Comparison of ENCODE assay signal across 15 cellular contexts in the genomic region with DNA sequence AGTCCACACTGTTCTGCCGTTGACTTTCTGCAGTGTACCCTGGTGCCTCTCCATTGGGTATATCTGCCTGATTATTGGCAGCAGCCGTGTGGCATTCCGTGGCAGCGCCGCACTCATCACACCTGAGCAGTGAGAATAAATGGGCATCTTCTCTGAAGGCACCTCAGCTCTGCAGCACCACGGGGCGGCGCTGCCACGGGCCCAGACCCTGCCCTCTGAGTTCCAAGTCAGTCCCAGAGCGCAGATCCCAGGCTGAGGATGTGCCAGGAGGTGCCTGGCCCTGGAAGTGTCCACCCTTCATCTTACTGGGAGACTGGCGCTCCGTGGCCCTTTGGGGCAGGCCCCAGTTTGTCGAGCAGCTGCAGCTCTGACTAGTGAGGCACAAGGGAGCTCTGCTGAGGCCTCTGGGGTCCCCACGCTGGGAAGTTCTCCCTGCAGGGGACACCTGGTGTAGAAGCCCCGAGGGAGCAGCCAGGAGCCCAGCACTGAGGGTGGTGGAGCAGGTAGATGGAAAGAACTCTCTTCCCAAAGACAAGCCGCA. TPM values are rescaled to one million over a fixed set of nuclear protein-coding genes. Genes with fewer than 3 reads are reported as not detected.
A peak's percentile ranks its signal among the peaks of the same experiment; 100 is the strongest.
DNase-seq lines count a peak whose midpoint lies in the region; ATAC-seq, FAIRE-seq and TF ChIP-seq lines count a peak whose summit lies in the region.
"Had no signal": no experiment of that assay in that cellular context is flagged by ENCODE, and none has a peak within 500 bp of the region (broad histone marks: within the 10 kb centered on the region; RNA-seq: fewer than 3 reads in every experiment).

No MANE protein-coding gene starts in this region.

- H3K4me2 ChIP-seq in HepG2 (ENCODE audit: low read depth, low read length) (no peak overlapping the region), IMR-90 (ENCODE audit: low read depth, low read length) (no peak overlapping the region), osteoblast (ENCODE audit: insufficient read depth, low read length) (no peak overlapping the region)

- POLR2A ChIA-PET in HepG2 (lab: Yijun Ruan, JAX) (no interaction called here), IMR-90 (lab: Charles Lee; ENCODE audit: unreplicated experiment) (no interaction called here)

- H3K4me1 ChIP-seq in HepG2 (ENCODE audit: insufficient read depth, low read length), result no peaks in the 10 kb centered on the region
- no peaks in the 10 kb centered on the region for H3K4me1 ChIP-seq in right lobe of liver
- H3K4me1 ChIP-seq in IMR-90 (ENCODE audit: control insufficient read depth, insufficient read depth, low read length), result peaks cover 16% of the 10 kb centered on the region
- H3K4me1 ChIP-seq in osteoblast (ENCODE audit: insufficient read depth, low read length), result peaks cover 16% of the 10 kb centered on the region

- H2BK120ac ChIP-seq in IMR-90 (ENCODE audit: low read depth, low read length), result no peak overlapping the region

- no peak overlapping the region for H2BK20ac ChIP-seq in IMR-90 (ENCODE audit: low read depth, low read length)

- H3K23ac ChIP-seq in IMR-90 (ENCODE audit: low read depth, low read length), result no peak overlapping the region

- no peak for TF ChIP-seq RAD21 in HepG2 (CRISPR knock-in tag; IDR thresholded peaks at IDR 0.05)
- no peak for TF ChIP-seq RAD21 in IMR-90 (IDR thresholded peaks at IDR 0.05; ENCODE audit: low read length)

- H3K4ac ChIP-seq in IMR-90 (ENCODE audit: low read depth, low read length), result no peak overlapping the region

- no peak for DNase-seq in HepG2 (ENCODE audit: low spot score)
- no peak for DNase-seq in right lobe of liver
- DNase-seq in IMR-90, result no peak
- DNase-seq in osteoblast (ENCODE audit: insufficient read length, low spot score, missing footprints), result peak; percentile 66
- DNase-seq in CD1c-positive myeloid dendritic cell (ENCODE audit: extremely low spot score), result no peak
- DNase-seq: CD4-positive, alpha-beta memory T cell; DND-41; EL; GOT3; KBM-7 had no signal

- H2AFZ ChIP-seq in HepG2 (ENCODE audit: low read length) (no peak overlapping the region), IMR-90 (replicated peaks; ENCODE audit: low read length, poor library complexity) (peak overlapping the region; percentile 36), osteoblast (ENCODE audit: low read length) (no peak overlapping the region)

- H3K18ac ChIP-seq in IMR-90 (ENCODE audit: low read depth, low read length), result no peak overlapping the region

- CTCF ChIA-PET in HepG2 (lab: Yijun Ruan, JAX; ENCODE audit: low intra/inter-chr PET ratio, low total read pairs) (no interaction called here), IMR-90 (lab: Yijun Ruan, JAX) (interaction anchor here (0.7 kb wide), 1 partner anchor 113 kb away, joined by 3 read pairs; no protein-coding TSS in a partner anchor)

- H3K4me3 ChIP-seq in HepG2 (replicated peaks in 1 of 3; ENCODE audit: insufficient read depth in 1 of 3, low read depth in 2 of 3, low read length in 3 of 3) (no peak overlapping the region), right lobe of liver (no peak overlapping the region), IMR-90 (ENCODE audit: insufficient read depth, low read depth, low read length) (no peak overlapping the region), osteoblast (ENCODE audit: insufficient read depth, low read length) (no peak overlapping the region)
- H3K4me3 ChIP-seq: GM12878, HAP-1 had no signal

- H3K36me3 ChIP-seq in HepG2 (replicated peaks in 1 of 2; ENCODE audit: control insufficient read depth in 1 of 2, insufficient read depth in 2 of 2, low read length in 2 of 2) (peaks cover 0 to 5% of the 10 kb centered on the region in 2 experiments; a peak in 2 of 5 replicates), right lobe of liver (peaks cover 0 to 7% (median 0%) of the 10 kb centered on the region in 4 donors), IMR-90 (ENCODE audit: control insufficient read depth, insufficient read depth, low read length) (peaks cover 14% of the 10 kb centered on the region), osteoblast (ENCODE audit: insufficient read depth, low read length) (peaks cover 12% of the 10 kb centered on the region)

- no peak for FAIRE-seq in HepG2 (lab: Jason Lieb, UNC)
- FAIRE-seq: GM12878 had no signal

- 97% methylated on average over 4 of the region's 16 CpGs for WGBS in HepG2 (ENCODE audit: low lambda C conversion rate)
- WGBS in right lobe of liver (ENCODE audit: insufficient coverage, low coverage, low lambda C conversion rate, missing lambda C conversion rate), result no CpG with 5 or more reads among the region's 16 CpGs
- WGBS in IMR-90 (ENCODE audit: extremely low coverage in 2 of 2, insufficient read length in 1 of 2), 2 experiments, result 96% methylated on average over 8 of the region's 16 CpGs; no CpG with 5 or more reads in 1 of the 2 experiments

- H3K9me3 ChIP-seq in HepG2 (ENCODE audit: low read length) (no peaks in the 10 kb centered on the region), right lobe of liver (no peaks in the 10 kb centered on the region), IMR-90 (ENCODE audit: control insufficient read depth, insufficient read depth, low read length) (no peaks in the 10 kb centered on the region), osteoblast (ENCODE audit: low read depth, low read length) (no peaks in the 10 kb centered on the region)
- H3K9me3 ChIP-seq: HAP-1 had no signal

- no peak overlapping the region for H4K8ac ChIP-seq in IMR-90 (ENCODE audit: low read depth in 2 of 2, low read length in 2 of 2)

- H2BK15ac ChIP-seq in IMR-90 (ENCODE audit: low read depth, low read length), result no peak overlapping the region

- H3K9me1 ChIP-seq in IMR-90 (ENCODE audit: insufficient read depth, low read length), result peaks cover 17% of the 10 kb centered on the region

- peaks cover 0 to 10% of the 10 kb centered on the region in 2 experiments; a peak in 1 of 4 replicates for H3K79me1 ChIP-seq in IMR-90 (ENCODE audit: low read depth in 1 of 2, low read length in 2 of 2)

- H3K9ac ChIP-seq in HepG2 (ENCODE audit: insufficient read depth, low read depth, low read length) (no peak overlapping the region), IMR-90 (ENCODE audit: low read depth, low read length) (no peak overlapping the region)

- H3K27me3 ChIP-seq in HepG2 (ENCODE audit: control insufficient read depth in 1 of 2, insufficient read depth in 2 of 2, low read length in 2 of 2), result no peaks in the 10 kb centered on the region
- no peaks in the 10 kb centered on the region for H3K27me3 ChIP-seq in right lobe of liver
- H3K27me3 ChIP-seq in IMR-90 (ENCODE audit: control insufficient read depth, insufficient read depth, low read length), result 0 out of 2 replicates have a peak, but pooled peaks cover 2% of the 10 kb centered on the region
- H3K27me3 ChIP-seq in osteoblast (ENCODE audit: insufficient read depth, low read length), result no peaks in the 10 kb centered on the region

- H4K20me1 ChIP-seq in HepG2 (ENCODE audit: insufficient read depth, low read length), result no peaks in the 10 kb centered on the region
- peaks cover 28% of the 10 kb centered on the region for H4K20me1 ChIP-seq in IMR-90 (ENCODE audit: insufficient read depth, low read length)
- H4K20me1 ChIP-seq in osteoblast (ENCODE audit: insufficient read depth, low read length), result peaks cover 13% of the 10 kb centered on the region

- H3K27ac ChIP-seq in HepG2 (ENCODE audit: extremely low read length, insufficient read depth, low read length) (no peak overlapping the region), right lobe of liver (no peak overlapping the region), IMR-90 (ENCODE audit: insufficient read depth, low read length) (no peak overlapping the region), osteoblast (ENCODE audit: low read depth, low read length) (no peak overlapping the region)
- H3K27ac ChIP-seq: C4-2B, HL-60 had no signal

- TF ChIP-seq EP300 in HepG2 (IDR thresholded peaks at IDR 0.05; ENCODE audit: low read depth in 2 of 2, low read length in 2 of 2) (no peak), HepG2 (CRISPR knock-in tag; IDR thresholded peaks at IDR 0.05; ENCODE audit: borderline replicate concordance) (no peak)

- TF ChIP-seq CTCF in HepG2 (CRISPR knock-in tag; IDR thresholded peaks at IDR 0.05), result no peak
- TF ChIP-seq CTCF in right lobe of liver (IDR thresholded peaks at IDR 0.05), result no peak
- no peak for TF ChIP-seq CTCF in IMR-90 (conservative IDR thresholded peaks at IDR 0.05; ENCODE audit: low read depth, low read length)
- no peak for TF ChIP-seq CTCF in osteoblast (IDR thresholded peaks at IDR 0.05; ENCODE audit: extremely low read depth, low read depth, low read length)

- no peak overlapping the region for H2AK5ac ChIP-seq in IMR-90 (ENCODE audit: low read depth, low read length)

- no peak overlapping the region for H3K14ac ChIP-seq in IMR-90 (replicated peaks; ENCODE audit: low read depth, low read length)

- intact Hi-C loops in HepG2 (cut with micrococcal nuclease; ENCODE audit: unreplicated experiment), result no loop called here
- intact Hi-C loops in right lobe of liver (cut with DNase I), result loop anchor here in 1 of 2 donors (10.0 kb wide), 1 partner anchor 118 kb away; a partner anchor contains a TSS
- intact Hi-C loops in IMR-90 (cut with micrococcal nuclease), result no loop called here

- ATAC-seq in HepG2 (no peak), right lobe of liver (no peak), IMR-90 (ENCODE audit: low read depth) (no peak), HG03521 (IDR thresholded peaks at IDR 0.05; ENCODE audit: unreplicated experiment) (no peak)
- ATAC-seq: GM12878 had no signal

- in situ Hi-C loops in HepG2 (cut with HindIII; ENCODE audit: extremely low pct_ligation_motif_present, low pct_unique_long_range_greater_than_20kb) (loop anchor here (10.0 kb wide), 1 partner anchor 68 kb away; no protein-coding TSS in a partner anchor), IMR-90 (cut with MboI; ENCODE audit: low sequenced_read_pairs) (no loop called here)

- no peak overlapping the region for H2BK5ac ChIP-seq in IMR-90 (ENCODE audit: low read depth, low read length, poor library complexity, severe bottlenecking)

- TF ChIP-seq POLR2A in HepG2 (IDR thresholded peaks at IDR 0.05; ENCODE audit: insufficient read depth in 1 of 2, low read depth in 2 of 2, low read length in 2 of 2) (no peak), right lobe of liver (IDR thresholded peaks at IDR 0.05) (no peak), IMR-90 (IDR thresholded peaks at IDR 0.05; ENCODE audit: low read depth, low read length) (no peak)

- no peak overlapping the region for H4K5ac ChIP-seq in IMR-90 (ENCODE audit: low read depth, low read length)

- dilution Hi-C loops in IMR-90 (cut with HindIII; ENCODE audit: low sequenced_read_pairs, unreplicated experiment), result no loop called here

- no peak overlapping the region for H4K91ac ChIP-seq in IMR-90 (ENCODE audit: insufficient read depth, low read depth, low read length)

- H3K79me2 ChIP-seq in HepG2 (ENCODE audit: insufficient read depth, low read length), result no peaks in the 10 kb centered on the region
- no peaks in the 10 kb centered on the region for H3K79me2 ChIP-seq in osteoblast (ENCODE audit: insufficient read depth, low read length)

- H3K56ac ChIP-seq in IMR-90 (ENCODE audit: extremely low read depth, insufficient read depth, low read length), result no peak overlapping the region

- no TSS peak for BruUV-seq in HepG2 (replicated peaks; lab: Mats Ljungman, UMichigan)
- no TSS peak for BruUV-seq in IMR-90 (replicated peaks; lab: Mats Ljungman, UMichigan)

- no peak overlapping the region for H2AK9ac ChIP-seq in IMR-90 (replicated peaks; ENCODE audit: low read depth, low read length, poor library complexity)

RNA-seq across cellular contexts. Expression of a gene that starts 36.6 kb away (rescaled TPM):
- total RNA-seq in HepG2 (2016; rRNA removed; fragmentation: Illumina TruSeq; extraction: Trizol), result 6.5 and 8.6 TPM in 2 replicates
- 1.1 TPM in 2 replicates for total RNA-seq in HepG2 (2016; cell fraction: cytosol; rRNA removed; fragmentation: Illumina TruSeq; extraction: Trizol; ENCODE audit: low read depth)
- total RNA-seq in HepG2 (2016; cell fraction: insoluble cytoplasmic fraction; rRNA removed; fragmentation: Illumina TruSeq; extraction: Trizol), result 5.5 and 9.7 TPM in 2 replicates
- total RNA-seq in HepG2 (2016; cell fraction: membrane; rRNA removed; fragmentation: Illumina TruSeq; extraction: Trizol), result 2.7 and 2.8 TPM in 2 replicates
- 16.9 and 20.1 TPM in 2 replicates for total RNA-seq in HepG2 (2016; cell fraction: nucleus; rRNA removed; fragmentation: Illumina TruSeq; extraction: Trizol)
- 5.8 and 6.9 TPM in 2 replicates for polyA plus RNA-seq in HepG2 (2011; rRNA removed)
- 3.1 and 4.4 TPM in 2 replicates for polyA plus RNA-seq in HepG2 (2011; cell fraction: cytosol; rRNA removed)
- polyA plus RNA-seq in HepG2 (2011; cell fraction: nucleus; rRNA removed), result 24.7 and 30.2 TPM in 2 replicates
- 5.0 and 5.9 TPM in 2 replicates for polyA plus RNA-seq in HepG2 (2012)
- 0.79 and 1.0 TPM in 2 replicates for polyA plus RNA-seq in HepG2 (2016; cell fraction: cytosol; fragmentation: Illumina TruSeq; extraction: Trizol; ENCODE audit: low read depth)
- polyA plus RNA-seq in HepG2 (2016; cell fraction: insoluble cytoplasmic fraction; fragmentation: Illumina TruSeq; extraction: Trizol; ENCODE audit: low read depth), result 4.4 and 6.5 TPM in 2 replicates
- polyA plus RNA-seq in HepG2 (2016; cell fraction: membrane; fragmentation: Illumina TruSeq; extraction: Trizol; ENCODE audit: low read depth), result 1.4 TPM in 2 replicates
- 15.4 and 17.7 TPM in 2 replicates for polyA plus RNA-seq in HepG2 (2016; cell fraction: nucleus; fragmentation: Illumina TruSeq; extraction: Trizol; ENCODE audit: insufficient read depth, low read depth)
- 15.4 and 22.2 TPM in 2 replicates for polyA minus RNA-seq in HepG2 (2011; rRNA and poly(A)+ RNA removed; ENCODE audit: low replicate concordance)
- 4.7 and 5.7 TPM in 2 replicates for polyA minus RNA-seq in HepG2 (2011; cell fraction: cytosol; rRNA and poly(A)+ RNA removed)
- polyA minus RNA-seq in HepG2 (2011; cell fraction: nucleus; rRNA and poly(A)+ RNA removed), result 38.8 and 41.1 TPM in 2 replicates
- total RNA-seq in right lobe of liver, result 10 to 100 TPM in 3 of 6 experiments, 1 to 10 TPM in 3; 8.8 to 10.6 (median 9.6) TPM
- 7.3 and 9.7 TPM in 2 replicates for total RNA-seq in IMR-90 (2012; rRNA removed)
- 6.3 and 8.1 TPM in 2 replicates for polyA plus RNA-seq in IMR-90 (2012; rRNA removed)
- polyA plus RNA-seq in IMR-90 (2012; cell fraction: cytosol; rRNA removed), result 3.5 and 5.1 TPM in 2 replicates
- 15.8 and 24.6 TPM in 2 replicates for polyA plus RNA-seq in IMR-90 (2012; cell fraction: nucleus; rRNA removed; ENCODE audit: low replicate concordance)
- 19.7 and 21.7 TPM in 2 replicates for total RNA-seq in osteoblast

RNA-seq across cellular contexts. Expression of a gene that starts 36.6 kb away (rescaled TPM):
- total RNA-seq in HepG2 (2016; rRNA removed; fragmentation: Illumina TruSeq; extraction: Trizol) (17.0 and 17.8 TPM in 2 replicates), right lobe of liver (10 to 100 TPM; 18.5 to 36.9 (median 21.9) TPM), IMR-90 (2012; rRNA removed) (24.2 and 25.8 TPM in 2 replicates), osteoblast (24.2 and 29.2 TPM in 2 replicates)
- 1.8 and 2.6 TPM in 2 replicates for total RNA-seq in HepG2 (2016; cell fraction: cytosol; rRNA removed; fragmentation: Illumina TruSeq; extraction: Trizol; ENCODE audit: low read depth)
- total RNA-seq in HepG2 (2016; cell fraction: insoluble cytoplasmic fraction; rRNA removed; fragmentation: Illumina TruSeq; extraction: Trizol), result 17.4 and 17.6 TPM in 2 replicates
- 3.3 and 3.5 TPM in 2 replicates for total RNA-seq in HepG2 (2016; cell fraction: membrane; rRNA removed; fragmentation: Illumina TruSeq; extraction: Trizol)
- total RNA-seq in HepG2 (2016; cell fraction: nucleus; rRNA removed; fragmentation: Illumina TruSeq; extraction: Trizol), result 11.7 and 13.5 TPM in 2 replicates
- polyA plus RNA-seq in HepG2 (2011; rRNA removed) (4.2 and 5.8 TPM in 2 replicates), IMR-90 (2012; rRNA removed) (13.2 and 15.2 TPM in 2 replicates)
- 4.2 and 5.6 TPM in 2 replicates for polyA plus RNA-seq in HepG2 (2011; cell fraction: cytosol; rRNA removed)
- 14.4 TPM in 2 replicates for polyA plus RNA-seq in HepG2 (2011; cell fraction: nucleus; rRNA removed)
- polyA plus RNA-seq in HepG2 (2012), result 9.4 and 11.1 TPM in 2 replicates
- 0.98 and 1.3 TPM in 2 replicates for polyA plus RNA-seq in HepG2 (2016; cell fraction: cytosol; fragmentation: Illumina TruSeq; extraction: Trizol; ENCODE audit: low read depth)
- 12.5 and 15.9 TPM in 2 replicates for polyA plus RNA-seq in HepG2 (2016; cell fraction: insoluble cytoplasmic fraction; fragmentation: Illumina TruSeq; extraction: Trizol; ENCODE audit: low read depth)
- 1.2 and 1.9 TPM in 2 replicates for polyA plus RNA-seq in HepG2 (2016; cell fraction: membrane; fragmentation: Illumina TruSeq; extraction: Trizol; ENCODE audit: low read depth)
- 12.6 and 13.3 TPM in 2 replicates for polyA plus RNA-seq in HepG2 (2016; cell fraction: nucleus; fragmentation: Illumina TruSeq; extraction: Trizol; ENCODE audit: insufficient read depth, low read depth)
- polyA minus RNA-seq in HepG2 (2011; rRNA and poly(A)+ RNA removed; ENCODE audit: low replicate concordance), result 3.1 and 10.1 TPM in 2 replicates
- 4.0 and 5.3 TPM in 2 replicates for polyA minus RNA-seq in HepG2 (2011; cell fraction: cytosol; rRNA and poly(A)+ RNA removed)
- 8.6 and 9.6 TPM in 2 replicates for polyA minus RNA-seq in HepG2 (2011; cell fraction: nucleus; rRNA and poly(A)+ RNA removed)
- polyA plus RNA-seq in IMR-90 (2012; cell fraction: cytosol; rRNA removed), result 8.9 and 9.6 TPM in 2 replicates
- 18.2 and 21.1 TPM in 2 replicates for polyA plus RNA-seq in IMR-90 (2012; cell fraction: nucleus; rRNA removed; ENCODE audit: low replicate concordance)
